Comparison of ENCODE assay signal across 8 cellular contexts in genomic region chrX:66015152-66015827, GRCh38. TPM values are rescaled to one million over a fixed set of nuclear protein-coding genes. Genes with fewer than 3 reads are reported as not detected.
DNase-seq lines count a peak whose midpoint lies in the region; ATAC-seq lines count a peak whose summit lies in the region.

No MANE protein-coding gene starts in this region.

- H3K4me3 Mint-ChIP-seq in memory B cell = peak overlapping the region; percentile 91

- peak overlapping the region; percentile 28 for H3K27ac Mint-ChIP-seq in memory B cell

- no peaks in the 10 kb centered on the region for H3K27me3 Mint-ChIP-seq in memory B cell

- peaks cover 12% of the 10 kb centered on the region for H3K36me3 Mint-ChIP-seq in memory B cell

- peaks cover 48% of the 10 kb centered on the region for H3K4me1 Mint-ChIP-seq in memory B cell

- H3K9me3 Mint-ChIP-seq in memory B cell = no peaks in the 10 kb centered on the region

- DNase-seq in SKM-1 (lab: John Stamatoyannopoulos, UW; ENCODE audit: unreplicated experiment) = peak; percentile 72
- peak; percentile 24 to 27 for DNase-seq in memory B cell (ENCODE audit: low spot score in 2 of 2)
- no peak for DNase-seq in NCI-H146 (lab: John Stamatoyannopoulos, UW)
- no peak for DNase-seq in DMS 273 (lab: John Stamatoyannopoulos, UW; ENCODE audit: unreplicated experiment)
- no peak for DNase-seq in HCEC 1CT
- DNase-seq in H4 (ENCODE audit: low spot score) = no peak

- ATAC-seq in GM18498 (IDR thresholded peaks at IDR 0.05; ENCODE audit: unreplicated experiment) = peak; percentile 52
- peak; percentile 31 for ATAC-seq in HG02642 (IDR thresholded peaks at IDR 0.05; ENCODE audit: poor library complexity, unreplicated experiment)
- peak; percentile 76 for ATAC-seq in memory B cell (ENCODE audit: low read depth)

RNA-seq across cellular contexts. Expression of gene VSIG4, which starts 24.6 kb away (rescaled TPM):
- total RNA-seq in H4 (2014; rRNA removed; shearing (Covaris generic)) = not detected in 2 replicates

Comparison
In these comparisons a context has a peak if more than half of its experiments do, and no peak if none do; other contexts are left out.
1. DNase-seq: peak in SKM-1 (single experiment) and memory B cell (2 of 2); none in NCI-H146 (single experiment), DMS 273 (single experiment), HCEC 1CT (single experiment) and H4 (single experiment).
2. Peak in every context shown above with its lines, with median percentiles within 50 percentile points of each other: ATAC-seq.